Comparison of ENCODE assay signal across 8 cellular contexts in genomic region chr17:72725432-72726068, GRCh38.
A peak's percentile ranks its signal among the peaks of the same experiment; 100 is the strongest.
DNase-seq lines count a peak whose midpoint lies in the region; ATAC-seq and TF ChIP-seq lines count a peak whose summit lies in the region.

No MANE protein-coding gene starts in this region.

- H3K4me1 Mint-ChIP-seq in activated CD4-positive, alpha-beta T cell treated with anti-CD3 and anti-CD28 coated beads, Interleukin-2, amount 10 ng/mL, durations not matched to agents 7 days and 5 days: peaks cover 58% of the 10 kb centered on the region
- peaks cover 5% of the 10 kb centered on the region for H3K4me1 Mint-ChIP-seq in endodermal cell

- DNase-seq in GM10248 (ENCODE audit: extremely low spot score): peak; percentile 58
- peak; percentile 76 for DNase-seq in NCI-H345 treated with DMSO at 0.1 percent for 48 hours (lab: John Stamatoyannopoulos, UW; ENCODE audit: unreplicated experiment)
- peak; percentile 57 for DNase-seq in activated CD4-positive, alpha-beta T cell treated with anti-CD3 and anti-CD28 coated beads, Interleukin-2, amount 10 ng/mL, durations not matched to agents 7 days and 5 days
- DNase-seq in endodermal cell: peak; percentile 90
- peak; percentile 58 for DNase-seq in midbrain (lab: John Stamatoyannopoulos, UW)
- DNase-seq in substantia nigra (lab: John Stamatoyannopoulos, UW): peak in 37 of 49 donors; percentile 3 to 64 (median 28)

- H3K27ac ChIP-seq in endodermal cell (ENCODE audit: low read depth, low read length) (no peak overlapping the region), substantia nigra (ENCODE audit: low read depth, low read length, poor library complexity, severe bottlenecking) (no peak overlapping the region)

- H3K27me3 ChIP-seq in endodermal cell (ENCODE audit: control insufficient read depth, insufficient read depth, low read length, poor library complexity, severe bottlenecking): no peaks in the 10 kb centered on the region

- H3K4me3 Mint-ChIP-seq in activated CD4-positive, alpha-beta T cell treated with anti-CD3 and anti-CD28 coated beads, Interleukin-2, amount 10 ng/mL, durations not matched to agents 7 days and 5 days: no peak overlapping the region
- no peak overlapping the region for H3K4me3 Mint-ChIP-seq in endodermal cell

- H3K9me3 Mint-ChIP-seq in activated CD4-positive, alpha-beta T cell treated with anti-CD3 and anti-CD28 coated beads, Interleukin-2, amount 10 ng/mL, durations not matched to agents 7 days and 5 days: no peaks in the 10 kb centered on the region
- no peaks in the 10 kb centered on the region for H3K9me3 Mint-ChIP-seq in endodermal cell

- no peaks in the 10 kb centered on the region for H3K9me3 ChIP-seq in endodermal cell (ENCODE audit: control insufficient read depth, low read length)

- CTCF ChIA-PET in GM10248 (lab: Yijun Ruan, JAX): interaction anchor here (0.7 to 5.8 kb wide), 41 partner anchors 9 to 704 kb away, joined by 3 to 102 read pairs (median 4); partner anchors contain the start of gene SSTR2
- CTCF ChIA-PET in activated CD4-positive, alpha-beta T cell treated with anti-CD3 and anti-CD28 coated beads, Interleukin-2, amount 10 ng/mL, durations not matched to agents 7 days and 5 days (lab: Charles Lee): interaction anchor here (0.6 to 4.8 kb wide), 25 partner anchors 9 to 651 kb away, joined by 3 to 35 read pairs (median 4); no protein-coding TSS in a partner anchor

- ATAC-seq in HG03342 (IDR thresholded peaks at IDR 0.05; ENCODE audit: unreplicated experiment): peak; percentile 44
- no peak for ATAC-seq in GM21423 (IDR thresholded peaks at IDR 0.05; ENCODE audit: unreplicated experiment)

- TF ChIP-seq CTCF in GM10248 (IDR thresholded peaks at IDR 0.05; ENCODE audit: control extremely low read depth, extremely low read depth, low read depth, missing control alignments): peak; percentile 86
- peak; percentile 98 for TF ChIP-seq CTCF in endodermal cell (conservative IDR thresholded peaks at IDR 0.05)

- no peak overlapping the region for H3K4me3 ChIP-seq in endodermal cell (ENCODE audit: low read length)

- no peaks in the 10 kb centered on the region for H3K36me3 ChIP-seq in endodermal cell (ENCODE audit: control insufficient read depth, insufficient read depth, low read length)

- no peaks in the 10 kb centered on the region for H3K27me3 Mint-ChIP-seq in activated CD4-positive, alpha-beta T cell treated with anti-CD3 and anti-CD28 coated beads, Interleukin-2, amount 10 ng/mL, durations not matched to agents 7 days and 5 days
- H3K27me3 Mint-ChIP-seq in endodermal cell (ENCODE audit: insufficient read depth): no peaks in the 10 kb centered on the region

- H3K9ac ChIP-seq in endodermal cell (ENCODE audit: extremely low read depth, low read length, poor library complexity, severe bottlenecking): no peak overlapping the region

- peaks cover 4% of the 10 kb centered on the region for H3K4me1 ChIP-seq in endodermal cell (ENCODE audit: control insufficient read depth, insufficient read depth, low read length)

- H3K27ac Mint-ChIP-seq in activated CD4-positive, alpha-beta T cell treated with anti-CD3 and anti-CD28 coated beads, Interleukin-2, amount 10 ng/mL, durations not matched to agents 7 days and 5 days: peak overlapping the region; percentile 94
- no peak overlapping the region for H3K27ac Mint-ChIP-seq in endodermal cell

- POLR2A ChIA-PET in GM10248 (lab: Yijun Ruan, JAX): no interaction called here
- POLR2A ChIA-PET in activated CD4-positive, alpha-beta T cell treated with anti-CD3 and anti-CD28 coated beads, Interleukin-2, amount 10 ng/mL, durations not matched to agents 7 days and 5 days (lab: Charles Lee): interaction anchor here (0.8 kb wide), 1 partner anchor 88 kb away, joined by 3 read pairs; no protein-coding TSS in a partner anchor

- 30 to 90% methylated on average over 2 to 10 of the region's 10 CpGs for WGBS in endodermal cell (ENCODE audit: insufficient coverage in 1 of 2, insufficient read length in 1 of 2), 2 experiments

- H3K36me3 Mint-ChIP-seq in activated CD4-positive, alpha-beta T cell treated with anti-CD3 and anti-CD28 coated beads, Interleukin-2, amount 10 ng/mL, durations not matched to agents 7 days and 5 days (ENCODE audit: low read depth): no peaks in the 10 kb centered on the region
- H3K36me3 Mint-ChIP-seq in endodermal cell (ENCODE audit: low read depth): no peaks in the 10 kb centered on the region

Comparison
In these comparisons a context has a peak if more than half of its experiments do, and no peak if none do; other contexts are left out.
1. DNase-seq: peak in every context shown above with its lines; median percentile 90 in endodermal cell; 76 in NCI-H345 treated with DMSO at 0.1 percent for 48 hours; 58 in GM10248; 58 in midbrain; 57 in activated CD4-positive, alpha-beta T cell treated with anti-CD3 and anti-CD28 coated beads, Interleukin-2, amount 10 ng/mL, durations not matched to agents 7 days and 5 days; 28 in substantia nigra.